In genomic region chr20:57117296-57117695, GRCh38 we compare ENCODE assay signal across 25 cellular contexts.
"Had no signal": no experiment of that assay in that cellular context is flagged by ENCODE, and none has a peak within 500 bp of the region (broad histone marks: within the 10 kb centered on the region; RNA-seq: fewer than 3 reads in every experiment).

No MANE protein-coding gene starts in this region.

- H3K27me3 ChIP-seq: brain microvascular endothelial cell, neural progenitor cell, right atrium auricular region, transverse colon had no signal

- DNase-seq: activated CD4-positive, alpha-beta T cell treated with anti-CD3 and anti-CD28 coated beads for 1 hour; activated CD4-positive, alpha-beta T cell treated with anti-CD3 and anti-CD28 coated beads, Interleukin-2, amount 50 U/mL, for 1 hour; activated CD8-positive, alpha-beta T cell treated with anti-CD3 and anti-CD28 coated beads for 36 hours; activated gamma-delta T cell treated with Interleukin-2 at 50 U/mL for 16 hours; activated naive CD4-positive, alpha-beta T cell treated with anti-CD3 and anti-CD28 coated beads, Interleukin-2, amount 50 U/mL, for 16 hours; activated T-cell treated with anti-CD3 and anti-CD28 coated beads, Interleukin-2, amount 50 U/mL, for 4 hours; amniotic stem cell; brain microvascular endothelial cell; dorsolateral prefrontal cortex; effector memory CD4-positive, alpha-beta T cell; islet precursor cell; left ventricle myocardium inferior; mesendoderm; natural killer cell; spleen; stimulated activated naive CD4-positive, alpha-beta T cell; transverse colon; WERI-Rb-1 had no signal

- H3K9me3 ChIP-seq: left ventricle myocardium inferior, right atrium auricular region, transverse colon had no signal

- ATAC-seq: activated CD8-positive, alpha-beta T cell treated with anti-CD3 and anti-CD28 coated beads for 36 hours; activated T-cell treated with anti-CD3 and anti-CD28 coated beads, Interleukin-2, amount 50 U/mL, for 4 hours; activated T-helper 17 cell treated with anti-CD3 and anti-CD28 coated beads, Interleukin-2, amount 50 U/mL, for 72 hours; natural killer cell had no signal

- H3K4me3 ChIP-seq: coronary artery, dorsolateral prefrontal cortex, left ventricle myocardium inferior, lung, neural progenitor cell, right atrium auricular region, spleen, transverse colon had no signal

- H3K9ac ChIP-seq: neural progenitor cell had no signal

- FAIRE-seq: astrocyte, frontal cortex had no signal

- H3K27ac ChIP-seq: brain microvascular endothelial cell, coronary artery, dorsolateral prefrontal cortex, left ventricle myocardium inferior, neural progenitor cell, right atrium auricular region, spleen, transverse colon, WERI-Rb-1 had no signal

- H3K36me3 ChIP-seq: brain microvascular endothelial cell, left ventricle myocardium inferior, neural progenitor cell, right atrium auricular region, spleen, transverse colon, WERI-Rb-1 had no signal

- H2AFZ ChIP-seq: neural progenitor cell had no signal

- H3K4me2 ChIP-seq: neural progenitor cell had no signal

- H3K4me1 ChIP-seq: left ventricle myocardium inferior, neural progenitor cell, right atrium auricular region, spleen, transverse colon had no signal
